ENCODE assay signal across 8 cellular contexts in the genomic region with DNA sequence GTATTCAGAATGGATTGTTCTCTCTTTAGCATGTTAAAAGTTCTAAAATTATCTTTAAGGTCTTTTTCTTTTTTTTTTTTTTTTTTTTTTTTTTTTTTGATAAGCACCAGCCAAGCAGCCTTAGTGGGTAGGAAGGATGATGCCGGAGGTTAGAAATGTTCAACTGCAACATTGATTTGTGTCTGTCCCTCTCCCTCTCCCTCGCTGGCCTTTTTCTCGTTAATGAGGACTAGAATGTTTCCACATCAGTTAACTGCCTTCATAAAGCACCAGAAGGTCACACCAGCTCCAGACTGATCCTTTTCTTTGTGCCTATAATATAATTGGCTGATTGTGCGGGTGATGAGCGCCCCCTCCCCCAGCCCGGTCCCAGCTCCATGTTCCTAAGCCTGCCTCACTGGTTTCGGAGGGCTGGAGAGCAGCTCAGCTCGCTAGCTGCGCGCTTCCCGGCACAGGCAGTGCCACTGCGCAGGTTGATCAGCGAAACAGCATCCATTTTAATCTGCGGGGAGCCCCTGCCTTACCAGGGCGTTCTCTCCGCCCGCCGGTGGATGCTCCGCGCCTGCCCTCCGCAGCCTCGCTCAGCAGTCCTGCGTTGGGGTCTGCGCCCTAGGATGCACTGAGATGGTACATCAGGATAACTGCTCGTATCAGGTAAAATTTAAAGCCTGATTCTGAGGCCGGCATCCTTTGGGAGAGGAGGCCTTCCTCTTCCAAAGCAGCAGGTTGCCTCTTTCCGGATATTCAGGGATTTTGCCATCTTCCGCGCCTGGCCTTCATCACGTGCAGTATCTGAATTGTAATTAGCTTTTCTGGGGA. TPM values are rescaled to one million over a fixed set of nuclear protein-coding genes. Genes with fewer than 3 reads are reported as not detected.
DNase-seq lines count a peak whose midpoint lies in the region; ATAC-seq and TF ChIP-seq lines count a peak whose summit lies in the region.

A gene (plus strand): TSS at position 301 of the 819 bp plus-strand sequence.

- 9 to 15% methylated on average over 15 to 30 of the region's 30 CpGs for WGBS in testis, 2 donors

- no peaks in the 10 kb centered on the region for H3K27me3 ChIP-seq in testis

- H3K4me3 Mint-ChIP-seq in HFFc6, result no peak within 1 kb of the TSS

- no peak within 1 kb of the TSS; the same call in 1 of the 2 replicates for H3K27ac Mint-ChIP-seq in HFFc6

- TF ChIP-seq POLR2A in GM18526 (IDR thresholded peaks at IDR 0.05; ENCODE audit: extremely low read depth, insufficient read length) (peak; percentile 46), testis (IDR thresholded peaks at IDR 0.05) (no peak)

- H3K9me3 ChIP-seq in testis, result no peaks in the 10 kb centered on the region

- peaks cover 3% of the 10 kb centered on the region; the same call in 1 of the 2 replicates for H3K27me3 Mint-ChIP-seq in HFFc6 (ENCODE audit: insufficient read depth)

- H3K4me1 Mint-ChIP-seq in HFFc6 (ENCODE audit: low read depth), result peaks cover 79% of the 10 kb centered on the region

- no peak for TF ChIP-seq CTCF in testis (IDR thresholded peaks at IDR 0.05)
- no peak for TF ChIP-seq CTCF in HFFc6 (IDR thresholded peaks at IDR 0.05)

- H3K36me3 Mint-ChIP-seq in HFFc6 (ENCODE audit: low read depth), result no peaks in the 10 kb centered on the region

- intact Hi-C loops in testis (cut with DNase I; ENCODE audit: low total_unique reads), result no loop called here

- H3K9me3 Mint-ChIP-seq in HFFc6, result no peaks in the 10 kb centered on the region

- ATAC-seq in GM21717 (IDR thresholded peaks at IDR 0.05; ENCODE audit: unreplicated experiment) (no peak), GM19328 (IDR thresholded peaks at IDR 0.05; ENCODE audit: unreplicated experiment) (no peak)

- peak within 1 kb of the TSS; percentile 21 to 66 for H3K4me3 ChIP-seq in testis

- H3K27ac ChIP-seq in cingulate gyrus (ENCODE audit: low read depth, low read length) (peak within 1 kb of the TSS; percentile 97), testis (peak within 1 kb of the TSS; percentile 12 to 28)

- H3K36me3 ChIP-seq in testis (ENCODE audit: low read depth, missing control alignments), result no peaks in the 10 kb centered on the region

- peaks cover 4% of the 10 kb centered on the region for H3K4me1 ChIP-seq in testis

- DNase-seq in NCI-H1092 (lab: John Stamatoyannopoulos, UW) (peak; percentile 77), medulla oblongata (ENCODE audit: extremely low spot score) (peak; percentile 91), testis (peak; percentile 74), HFFc6 (no peak)

RNA-seq across cellular contexts. Expression of the gene that starts here (rescaled TPM):
- total RNA-seq in testis, result 10 to 100 TPM in 1 of 2 donors, 1 to 10 TPM in 1; 2.3 to 10.5 TPM
- polyA plus RNA-seq in testis (ENCODE audit: insufficient read depth, low read depth, low replicate concordance), result 8.1 TPM
- 1 to 10 TPM; 1.1 to 8.1 (median 2.2) TPM for total RNA-seq in HFFc6 (2021; fragmentation: NEBNext Ultra II Directional; extraction: Animal tissue kit (Norgen Biotek cat#: 25700))
